In the genomic region with DNA sequence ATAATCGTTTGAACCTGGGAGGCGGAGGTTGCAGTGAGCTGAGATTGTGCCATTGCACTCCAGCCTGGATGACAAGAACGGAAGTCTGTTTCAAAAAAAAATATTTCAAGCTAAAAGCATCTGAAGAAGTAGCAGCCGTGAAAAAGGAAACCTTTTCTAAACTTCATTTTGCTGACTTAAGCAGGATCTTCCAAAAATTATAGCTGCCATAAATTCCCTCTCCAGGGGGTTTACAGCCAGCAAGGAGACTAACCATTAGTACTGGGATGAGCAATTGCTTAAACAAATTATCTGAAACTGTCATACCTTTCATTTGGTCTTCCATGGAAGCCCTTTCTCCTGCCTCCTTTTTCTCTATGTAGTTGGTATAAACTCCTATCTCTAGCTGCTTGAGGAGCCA, we compare ENCODE assay signal across 19 cellular contexts.
DNase-seq lines count a peak whose midpoint lies in the region; ATAC-seq and TF ChIP-seq lines count a peak whose summit lies in the region.
"Had no signal": no experiment of that assay in that cellular context is flagged by ENCODE, and none has a peak within 500 bp of the region (broad histone marks: within the 10 kb centered on the region; RNA-seq: fewer than 3 reads in every experiment).

No MANE protein-coding gene starts in this region.

- H3K4me3 ChIP-seq in A673 (ENCODE audit: low read depth, low read length, poor library complexity, severe bottlenecking) (no peak overlapping the region), HEK293 (ENCODE audit: low read depth, low read length) (no peak overlapping the region), trophoblast cell (ENCODE audit: low read depth, low read length) (no peak overlapping the region)
- H3K4me3 ChIP-seq: BLaER1 treated with 17β-estradiol and CSF1 and Interleukin-3, amounts not matched to agents 10 nM and 100 nM; GM12878 had no signal

- no peak overlapping the region for H2AFZ ChIP-seq in trophoblast cell (ENCODE audit: insufficient read depth, low read length, poor library complexity)

- H4K8ac ChIP-seq in trophoblast cell (ENCODE audit: low read depth, low read length): no peak overlapping the region

- H3K14ac ChIP-seq in trophoblast cell (ENCODE audit: low read length): no peak overlapping the region

- no peak overlapping the region for H4K12ac ChIP-seq in trophoblast cell (ENCODE audit: low read depth, low read length)

- no peak overlapping the region for H2BK120ac ChIP-seq in trophoblast cell (ENCODE audit: insufficient read depth, low read length, poor library complexity)

- DNase-seq in A673 (ENCODE audit: low spot score) (peak; percentile 26), NCI-H69 (lab: John Stamatoyannopoulos, UW) (peak; percentile 6), trophoblast cell (no peak)
- DNase-seq: ACHN; AML-193; BE2C; CD4-positive, alpha-beta T cell; CD8-positive, alpha-beta memory T cell; DMS 273 treated with DMSO at 0.1 percent for 48 hours; DMS79; EL; GDM1; H7; HCEC 1CT had no signal

- H3K36me3 ChIP-seq in A673 (ENCODE audit: insufficient read depth, low read length, poor library complexity, severe bottlenecking) (no peaks in the 10 kb centered on the region), HEK293 (ENCODE audit: control insufficient read depth in 2 of 2, insufficient read depth in 1 of 2, low read length in 2 of 2) (no peaks in the 10 kb centered on the region), trophoblast cell (ENCODE audit: control insufficient read depth in 1 of 2, insufficient read depth in 2 of 2, low read length in 2 of 2) (no peaks in the 10 kb centered on the region)
- H3K36me3 ChIP-seq: BE2C; BLaER1 treated with 17β-estradiol and CSF1 and Interleukin-3, amounts not matched to agents 10 nM and 100 nM had no signal

- no peak overlapping the region for H3K4ac ChIP-seq in trophoblast cell (ENCODE audit: low read depth, low read length)

- H3K79me1 ChIP-seq in trophoblast cell (ENCODE audit: low read length): no peaks in the 10 kb centered on the region

- no TSS peak for BruUV-seq in A673 (replicated peaks; lab: Mats Ljungman, UMichigan)

- no CpG with 5 or more reads among the region's 4 CpGs for WGBS in trophoblast cell (ENCODE audit: extremely low coverage, insufficient coverage, insufficient read length)

- no peak overlapping the region for H2BK5ac ChIP-seq in trophoblast cell (ENCODE audit: low read depth, low read length, poor library complexity)

- TF ChIP-seq CTCF in A673 (conservative IDR thresholded peaks at IDR 0.05; ENCODE audit: low read depth, low read length) (no peak), HEK293 (tag by site-specific recombination; IDR thresholded peaks at IDR 0.05) (no peak)

- no peak overlapping the region for H3K23ac ChIP-seq in trophoblast cell (ENCODE audit: low read length)

- POLR2A ChIA-PET in A673 (lab: Charles Lee; ENCODE audit: low non-redundant PET): no interaction called here
- POLR2A ChIA-PET in HEK293 (lab: Yijun Ruan, JAX): no interaction called here

- H3K79me2 ChIP-seq in trophoblast cell (ENCODE audit: control insufficient read depth, insufficient read depth, low read length, poor library complexity): no peaks in the 10 kb centered on the region

- H4K91ac ChIP-seq in trophoblast cell (ENCODE audit: low read depth, low read length): no peak overlapping the region

- no peak overlapping the region for H3K4me2 ChIP-seq in trophoblast cell (ENCODE audit: low read length)
- H3K4me2 ChIP-seq: BLaER1 treated with 17β-estradiol and CSF1 and Interleukin-3, amounts not matched to agents 10 nM and 100 nM had no signal

- no peaks in the 10 kb centered on the region for H3K9me3 ChIP-seq in A673 (ENCODE audit: low read depth, low read length, poor library complexity, severe bottlenecking)
- H3K9me3 ChIP-seq in HEK293 (ENCODE audit: control insufficient read depth, insufficient read depth, low read depth, low read length): no peaks in the 10 kb centered on the region
- no peaks in the 10 kb centered on the region for H3K9me3 ChIP-seq in trophoblast cell (ENCODE audit: insufficient read depth, low read depth, low read length)
- H3K9me3 ChIP-seq: BE2C; BLaER1 treated with 17β-estradiol and CSF1 and Interleukin-3, amounts not matched to agents 10 nM and 100 nM had no signal

- no peak overlapping the region for H2AK5ac ChIP-seq in trophoblast cell (ENCODE audit: low read length)

- no peak overlapping the region for H3K18ac ChIP-seq in trophoblast cell (ENCODE audit: low read length)

- no peak overlapping the region for H3K27ac ChIP-seq in A673 (ENCODE audit: low read depth, low read length, poor library complexity, severe bottlenecking)
- H3K27ac ChIP-seq in HEK293 (ENCODE audit: extremely low read depth, low read depth, low read length): no peak overlapping the region
- H3K27ac ChIP-seq in trophoblast cell (ENCODE audit: low read depth, low read length): no peak overlapping the region
- H3K27ac ChIP-seq: BLaER1 treated with 17β-estradiol and CSF1 and Interleukin-3, amounts not matched to agents 10 nM and 100 nM had no signal

- H3K9ac ChIP-seq in trophoblast cell (ENCODE audit: low read length): no peak overlapping the region
- H3K9ac ChIP-seq: BLaER1 treated with 17β-estradiol and CSF1 and Interleukin-3, amounts not matched to agents 10 nM and 100 nM had no signal

- intact Hi-C loops in A673 (cut with micrococcal nuclease; ENCODE audit: unreplicated experiment): no loop called here

- ATAC-seq in HG03442 (IDR thresholded peaks at IDR 0.05; ENCODE audit: unreplicated experiment) (no peak), GM21423 (IDR thresholded peaks at IDR 0.05; ENCODE audit: unreplicated experiment) (no peak)
- ATAC-seq: GM12878 had no signal

- CTCF ChIA-PET in A673 (lab: Charles Lee): no interaction called here
- CTCF ChIA-PET in HEK293 (lab: Yijun Ruan, JAX): no interaction called here

- H3K27me3 ChIP-seq in A673 (replicated peaks; ENCODE audit: insufficient read depth, low read depth, low read length, poor library complexity) (no peaks in the 10 kb centered on the region), trophoblast cell (ENCODE audit: insufficient read depth, low read length) (no peaks in the 10 kb centered on the region)
- H3K27me3 ChIP-seq: BE2C; BLaER1 treated with 17β-estradiol and CSF1 and Interleukin-3, amounts not matched to agents 10 nM and 100 nM had no signal

- no peak overlapping the region for H2BK12ac ChIP-seq in trophoblast cell (ENCODE audit: low read length)

- H3K4me1 ChIP-seq in A673 (ENCODE audit: insufficient read depth, low read length, poor library complexity, severe bottlenecking): no peaks in the 10 kb centered on the region
- no peaks in the 10 kb centered on the region for H3K4me1 ChIP-seq in HEK293 (ENCODE audit: control insufficient read depth, insufficient read depth, low read length)
- no peaks in the 10 kb centered on the region for H3K4me1 ChIP-seq in trophoblast cell (ENCODE audit: control insufficient read depth in 1 of 2, insufficient read depth in 2 of 2, low read length in 2 of 2)
- H3K4me1 ChIP-seq: BE2C; BLaER1 treated with 17β-estradiol and CSF1 and Interleukin-3, amounts not matched to agents 10 nM and 100 nM had no signal

TF ChIP-seq in HEK293, 187 proteins besides CTCF, POLR2A, EP300 and RAD21:
- TF ChIP-seq ZNF423 (tag by site-specific recombination; IDR thresholded peaks at IDR 0.05) (0 out of 2 replicates have a peak, but pooled peaks have one; percentile 18), GLIS1 (tag by site-specific recombination; IDR thresholded peaks at IDR 0.05) (peak; percentile 76), ZNF10 (tag by site-specific recombination; IDR thresholded peaks at IDR 0.05) (no peak), ZNF664 (tag by site-specific recombination; IDR thresholded peaks at IDR 0.05) (no peak)

Comparison
In these comparisons a context has a peak if more than half of its experiments do, and no peak if none do; other contexts are left out.
1. DNase-seq: peak in A673 (single experiment) and NCI-H69 (single experiment); none in trophoblast cell (0 of 2).